1 cellular context compared by ENCODE assay signal in the genomic region with DNA sequence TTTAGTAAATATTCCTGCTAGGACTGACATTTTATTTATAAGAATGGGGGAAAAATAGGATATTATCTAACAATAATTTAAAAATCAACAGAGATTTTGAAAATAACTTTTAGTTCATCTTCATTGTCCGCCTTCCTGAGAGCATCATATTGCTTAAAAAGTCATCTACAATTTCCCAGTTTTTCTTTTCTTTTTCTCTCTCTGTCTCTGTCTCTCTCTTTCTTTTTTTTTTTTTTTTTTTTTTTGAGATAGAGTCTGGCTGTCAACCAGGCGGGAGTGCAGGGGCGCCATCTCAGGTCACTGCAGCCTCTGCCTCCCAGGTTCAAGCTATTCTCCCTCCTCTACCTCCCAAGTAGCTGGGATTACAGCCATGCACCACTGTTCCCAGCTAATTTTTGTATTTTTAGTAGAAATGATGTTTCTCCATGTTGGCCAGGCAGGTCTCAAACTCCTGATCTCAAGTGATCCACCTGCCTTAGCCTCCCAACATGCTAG.
TF ChIP-seq lines count a peak whose summit lies in the region.

No MANE protein-coding gene starts in this region.

TF ChIP-seq in H1, 55 proteins besides CTCF, POLR2A, EP300 and RAD21:
- TF ChIP-seq SAP30 (IDR thresholded peaks at IDR 0.05; ENCODE audit: insufficient read depth, insufficient replicate concordance, low read length) (no peak), SIN3A (conservative IDR thresholded peaks at IDR 0.05 in 1 of 2, IDR thresholded peaks at IDR 0.05 in 1 of 2; ENCODE audit: low read depth in 1 of 2, low read length in 2 of 2) (no peak), GABPA (IDR thresholded peaks at IDR 0.05; ENCODE audit: borderline replicate concordance, insufficient read depth, low read length) (no peak), TAF7 (optimal IDR thresholded peaks at IDR 0.05; ENCODE audit: borderline replicate concordance, low read depth, low read length) (no peak), KDM4A (IDR thresholded peaks at IDR 0.05; ENCODE audit: low read depth, low read length, severe bottlenecking) (no peak), TBP (IDR thresholded peaks at IDR 0.05; ENCODE audit: low read depth, low read length) (no peak)
